In genomic region chr7:128123291-128124037, GRCh38 we compare ENCODE assay signal across 1 cellular context.
TF ChIP-seq lines count a peak whose summit lies in the region.

No MANE protein-coding gene starts in this region.

TF ChIP-seq in WTC11, 78 proteins besides CTCF, POLR2A, EP300 and RAD21 (continued from another document):
- TF ChIP-seq ATF6 (CRISPR knock-in tag; IDR thresholded peaks at IDR 0.05) (no peak), ZSCAN18 (CRISPR knock-in tag; IDR thresholded peaks at IDR 0.05) (no peak), ZNF425 (CRISPR knock-in tag; conservative IDR thresholded peaks at IDR 0.05) (no peak), ZNF532 (CRISPR knock-in tag; IDR thresholded peaks at IDR 0.05; ENCODE audit: borderline replicate concordance) (no peak), MXD4 (CRISPR knock-in tag; IDR thresholded peaks at IDR 0.05; ENCODE audit: borderline replicate concordance) (no peak), USF1 (CRISPR knock-in tag; IDR thresholded peaks at IDR 0.05) (0 out of 2 replicates have a peak, but pooled peaks have one; percentile 23), PREB (CRISPR knock-in tag; IDR thresholded peaks at IDR 0.05; ENCODE audit: borderline replicate concordance) (no peak), JAZF1 (CRISPR knock-in tag; IDR thresholded peaks at IDR 0.05) (no peak), USF2 (CRISPR knock-in tag; IDR thresholded peaks at IDR 0.05) (peak; percentile 69)
